29 cellular contexts compared by ENCODE assay signal in genomic region chr5:9278925-9279603, GRCh38.
"Had no signal": no experiment of that assay in that cellular context is flagged by ENCODE, and none has a peak within 500 bp of the region (broad histone marks: within the 10 kb centered on the region; RNA-seq: fewer than 3 reads in every experiment).

No MANE protein-coding gene starts in this region.

- H3K4me3 Mint-ChIP-seq: activated CD4-positive, alpha-beta T cell treated with anti-CD3 and anti-CD28 coated beads for 36 hours; activated CD4-positive, alpha-beta T cell treated with anti-CD3 and anti-CD28 coated beads, Interleukin-2, amount 10 ng/mL, durations not matched to agents 7 days and 5 days; activated CD8-positive, alpha-beta T cell treated with anti-CD3 and anti-CD28 coated beads for 36 hours; activated naive CD4-positive, alpha-beta T cell treated with anti-CD3 and anti-CD28 coated beads, Interleukin-2, amount 50 U/mL, for 24 hours; activated naive CD8-positive, alpha-beta T cell treated with anti-CD3 and anti-CD28 coated beads for 36 hours; activated naive CD8-positive, alpha-beta T cell treated with anti-CD3 and anti-CD28 coated beads, Interleukin-2, amount 50 U/mL, for 24 hours; activated T-cell treated with anti-CD3 and anti-CD28 coated beads, Interleukin-2, amount 50 U/mL, for 4 hours; activated T-helper 17 cell treated with anti-CD3 and anti-CD28 coated beads, Interleukin-2, amount 50 U/mL, for 72 hours; brain had no signal

- H3K9me3 ChIP-seq: adrenal gland, breast epithelium, colonic mucosa, esophagus squamous epithelium had no signal

- H3K27ac ChIP-seq: adrenal gland, ascending aorta, breast epithelium, cardiac muscle cell, colonic mucosa, epithelial cell of prostate, esophagus squamous epithelium had no signal

- H3K9me3 Mint-ChIP-seq: activated naive CD4-positive, alpha-beta T cell treated with anti-CD3 and anti-CD28 coated beads, Interleukin-2, amount 50 U/mL, for 24 hours had no signal

- H3K36me3 ChIP-seq: adrenal gland, ascending aorta, breast epithelium, cardiac muscle cell, colonic mucosa, esophagus squamous epithelium had no signal

- DNase-seq: activated CD4-positive, alpha-beta T cell treated with anti-CD3 and anti-CD28 coated beads for 36 hours; activated CD4-positive, alpha-beta T cell treated with anti-CD3 and anti-CD28 coated beads, Interleukin-2, amount 10 ng/mL, durations not matched to agents 7 days and 5 days; activated CD4-positive, alpha-beta T cell treated with anti-CD3 and anti-CD28 coated beads, Interleukin-2, amount 50 U/mL, for 48 hours; activated CD4-positive, CD25-positive, alpha-beta regulatory T cell; activated CD4-positive, CD25-positive, alpha-beta regulatory T cell treated with anti-CD3 and anti-CD28 coated beads, Interleukin-2, amount 50 U/mL, for 72 hours; activated CD8-positive, alpha-beta memory T cell treated with anti-CD3 and anti-CD28 coated beads for 24 hours; activated CD8-positive, alpha-beta T cell treated with anti-CD3 and anti-CD28 coated beads for 36 hours; activated effector memory CD4-positive, alpha-beta T cell treated with Interleukin-2 at 50 U/mL for 16 hours; activated gamma-delta T cell treated with Interleukin-2 at 50 U/mL for 16 hours; activated naive CD4-positive, alpha-beta T cell treated with Interleukin-2 at 50 U/mL for 16 hours; activated naive CD8-positive, alpha-beta T cell treated with anti-CD3 and anti-CD28 coated beads for 36 hours; activated naive CD8-positive, alpha-beta T cell treated with anti-CD3 and anti-CD28 coated beads, Interleukin-2, amount 50 U/mL, for 24 hours; activated T-cell treated with anti-CD3 and anti-CD28 coated beads, Interleukin-2, amount 50 U/mL, for 4 hours; adrenal gland; amygdala; central memory CD4-positive, alpha-beta T cell; cerebellar nuclear complex; colonic mucosa; effector CD8-positive, alpha-beta T cell; esophagus squamous epithelium; foreskin fibroblast; T-helper 2 cell had no signal

- H3K27ac Mint-ChIP-seq: activated CD4-positive, alpha-beta T cell treated with anti-CD3 and anti-CD28 coated beads for 36 hours; activated CD4-positive, alpha-beta T cell treated with anti-CD3 and anti-CD28 coated beads, Interleukin-2, amount 10 ng/mL, durations not matched to agents 7 days and 5 days; activated CD8-positive, alpha-beta T cell treated with anti-CD3 and anti-CD28 coated beads for 36 hours; activated naive CD4-positive, alpha-beta T cell treated with anti-CD3 and anti-CD28 coated beads, Interleukin-2, amount 50 U/mL, for 24 hours; activated naive CD8-positive, alpha-beta T cell treated with anti-CD3 and anti-CD28 coated beads for 36 hours; activated naive CD8-positive, alpha-beta T cell treated with anti-CD3 and anti-CD28 coated beads, Interleukin-2, amount 50 U/mL, for 24 hours; activated T-helper 17 cell treated with anti-CD3 and anti-CD28 coated beads, Interleukin-2, amount 50 U/mL, for 72 hours; brain had no signal

- H3K36me3 Mint-ChIP-seq: activated naive CD4-positive, alpha-beta T cell treated with anti-CD3 and anti-CD28 coated beads, Interleukin-2, amount 50 U/mL, for 24 hours; activated naive CD8-positive, alpha-beta T cell treated with anti-CD3 and anti-CD28 coated beads for 36 hours had no signal

- H3K27me3 ChIP-seq: adrenal gland, ascending aorta, breast epithelium, cardiac muscle cell, colonic mucosa, esophagus squamous epithelium had no signal

- H3K4me1 Mint-ChIP-seq: activated CD4-positive, alpha-beta T cell treated with anti-CD3 and anti-CD28 coated beads for 36 hours; activated CD4-positive, alpha-beta T cell treated with anti-CD3 and anti-CD28 coated beads, Interleukin-2, amount 10 ng/mL, durations not matched to agents 7 days and 5 days; activated naive CD4-positive, alpha-beta T cell treated with anti-CD3 and anti-CD28 coated beads, Interleukin-2, amount 50 U/mL, for 24 hours; activated naive CD8-positive, alpha-beta T cell treated with anti-CD3 and anti-CD28 coated beads for 36 hours; activated naive CD8-positive, alpha-beta T cell treated with anti-CD3 and anti-CD28 coated beads, Interleukin-2, amount 50 U/mL, for 24 hours; activated T-helper 17 cell treated with anti-CD3 and anti-CD28 coated beads, Interleukin-2, amount 50 U/mL, for 72 hours had no signal

- H3K27me3 Mint-ChIP-seq: activated CD4-positive, alpha-beta T cell treated with anti-CD3 and anti-CD28 coated beads for 36 hours; activated CD4-positive, alpha-beta T cell treated with anti-CD3 and anti-CD28 coated beads, Interleukin-2, amount 10 ng/mL, durations not matched to agents 7 days and 5 days; activated CD8-positive, alpha-beta T cell treated with anti-CD3 and anti-CD28 coated beads for 36 hours; activated naive CD4-positive, alpha-beta T cell treated with anti-CD3 and anti-CD28 coated beads, Interleukin-2, amount 50 U/mL, for 24 hours; activated naive CD8-positive, alpha-beta T cell treated with anti-CD3 and anti-CD28 coated beads for 36 hours; activated naive CD8-positive, alpha-beta T cell treated with anti-CD3 and anti-CD28 coated beads, Interleukin-2, amount 50 U/mL, for 24 hours; activated T-helper 17 cell treated with anti-CD3 and anti-CD28 coated beads, Interleukin-2, amount 50 U/mL, for 72 hours; brain had no signal

- H3K4me3 ChIP-seq: adrenal gland, ascending aorta, breast epithelium, cardiac muscle cell, colonic mucosa, esophagus squamous epithelium had no signal

- H3K4me1 ChIP-seq: adrenal gland, breast epithelium, colonic mucosa had no signal

- ATAC-seq: activated CD4-positive, alpha-beta T cell treated with anti-CD3 and anti-CD28 coated beads for 36 hours; activated CD8-positive, alpha-beta T cell treated with anti-CD3 and anti-CD28 coated beads for 36 hours; activated naive CD8-positive, alpha-beta T cell treated with anti-CD3 and anti-CD28 coated beads, Interleukin-2, amount 50 U/mL, for 24 hours; activated T-cell treated with anti-CD3 and anti-CD28 coated beads, Interleukin-2, amount 50 U/mL, for 4 hours; activated T-helper 17 cell treated with anti-CD3 and anti-CD28 coated beads, Interleukin-2, amount 50 U/mL, for 72 hours had no signal
